ENCODE assay signal across 9 cellular contexts in genomic region chr19:12737666-12738351, GRCh38. TPM values are rescaled to one million over a fixed set of nuclear protein-coding genes. Genes with fewer than 3 reads are reported as not detected.
DNase-seq lines count a peak whose midpoint lies in the region; ATAC-seq and TF ChIP-seq lines count a peak whose summit lies in the region.
"Had no signal": no experiment of that assay in that cellular context is flagged by ENCODE, and none has a peak within 500 bp of the region (broad histone marks: within the 10 kb centered on the region; RNA-seq: fewer than 3 reads in every experiment).

No MANE protein-coding gene starts in this region.

- no peak for ATAC-seq in DND-41 (ENCODE audit: insufficient read depth, low read depth)
- ATAC-seq in HG02852 (IDR thresholded peaks at IDR 0.05; ENCODE audit: unreplicated experiment) = no peak

- H3K4me3 ChIP-seq in DND-41 (ENCODE audit: low read depth in 1 of 2, low read length in 2 of 2) (peak overlapping the region; percentile 71 to 79; a peak in 3 of 4 replicates), SK-N-SH (ENCODE audit: low read depth in 2 of 2, low read length in 1 of 2) (peak overlapping the region; percentile 83 to 84), esophagus squamous epithelium (peak overlapping the region; percentile 81 to 94 (median 86)), parathyroid adenoma (ENCODE audit: low read depth, low read length) (peak overlapping the region; percentile 96)

- DNase-seq in DND-41 (no peak), SK-N-SH (no peak), esophagus squamous epithelium (lab: John Stamatoyannopoulos, UW) (no peak), NCI-H128 (lab: John Stamatoyannopoulos, UW; ENCODE audit: unreplicated experiment) (no peak), NCI-H146 (lab: John Stamatoyannopoulos, UW) (no peak), DMS79 (lab: John Stamatoyannopoulos, UW) (no peak)

- peaks cover 20% of the 10 kb centered on the region for H3F3A ChIP-seq in SK-N-SH (replicated peaks; ENCODE audit: insufficient read depth)

- no peak for TF ChIP-seq CTCF in DND-41 (IDR thresholded peaks at IDR 0.05; ENCODE audit: borderline replicate concordance, extremely low read depth, low read length, poor library complexity, severe bottlenecking)
- no peak for TF ChIP-seq CTCF in SK-N-SH (IDR thresholded peaks at IDR 0.05)
- TF ChIP-seq CTCF in esophagus squamous epithelium (IDR thresholded peaks at IDR 0.05) = no peak
- TF ChIP-seq CTCF in parathyroid adenoma (IDR thresholded peaks at IDR 0.05) = no peak

- peaks cover 45% of the 10 kb centered on the region for H3K4me1 ChIP-seq in DND-41 (ENCODE audit: insufficient read depth, low read length)
- H3K4me1 ChIP-seq in SK-N-SH (ENCODE audit: control insufficient read depth in 1 of 2, insufficient read depth in 2 of 2, low read depth in 1 of 2, low read length in 1 of 2) = peaks cover 5 to 24% of the 10 kb centered on the region in 2 experiments; a peak in 1 of 4 replicates
- H3K4me1 ChIP-seq in esophagus squamous epithelium = peaks cover 22 to 48% (median 26%) of the 10 kb centered on the region in 3 donors
- H3K4me1 ChIP-seq in parathyroid adenoma = peaks cover 8% of the 10 kb centered on the region

- H3K9ac ChIP-seq in DND-41 (ENCODE audit: low read depth, low read length) = peak overlapping the region; percentile 69
- H3K9ac ChIP-seq in SK-N-SH = peak overlapping the region; percentile 81
- peak overlapping the region; percentile 9 for H3K9ac ChIP-seq in parathyroid adenoma

- TF ChIP-seq EP300 in SK-N-SH (IDR thresholded peaks at IDR 0.05; ENCODE audit: borderline replicate concordance in 1 of 2, low read depth in 1 of 2, low read length in 1 of 2) = no peak

- H3K9me3 ChIP-seq in DND-41 (ENCODE audit: insufficient read depth, low read length, severe bottlenecking) (no peaks in the 10 kb centered on the region), SK-N-SH (no peaks in the 10 kb centered on the region), esophagus squamous epithelium (no peaks in the 10 kb centered on the region), parathyroid adenoma (ENCODE audit: control insufficient read depth, low read length) (no peaks in the 10 kb centered on the region)

- 7% methylated on average over 19 of the region's 21 CpGs for WGBS in SK-N-SH (ENCODE audit: low lambda C conversion rate)
- 9 to 21% methylated on average over 8 to 20 of the region's 21 CpGs for WGBS in esophagus squamous epithelium, 2 donors

- H3K27me3 ChIP-seq in DND-41 (ENCODE audit: insufficient read depth, low read length, poor library complexity) (no peaks in the 10 kb centered on the region), SK-N-SH (ENCODE audit: insufficient read depth) (no peaks in the 10 kb centered on the region), esophagus squamous epithelium (no peaks in the 10 kb centered on the region), parathyroid adenoma (ENCODE audit: control insufficient read depth, insufficient read depth, low read length) (no peaks in the 10 kb centered on the region)

- H4K20me1 ChIP-seq in DND-41 (ENCODE audit: insufficient read depth, low read length) = peaks cover 15% of the 10 kb centered on the region
- H4K20me1 ChIP-seq in SK-N-SH (ENCODE audit: insufficient read depth) = peaks cover 11% of the 10 kb centered on the region

- H3K9me2 ChIP-seq in SK-N-SH = no peaks in the 10 kb centered on the region

- H3K4me2 ChIP-seq in DND-41 (ENCODE audit: insufficient read depth, low read length) (peak overlapping the region; percentile 91), SK-N-SH (peak overlapping the region; percentile 96), parathyroid adenoma (ENCODE audit: low read length) (peak overlapping the region; percentile 80)

- peak overlapping the region; percentile 93 for H3K27ac ChIP-seq in DND-41 (ENCODE audit: low read length)
- peak overlapping the region; percentile 84 to 96 for H3K27ac ChIP-seq in SK-N-SH (ENCODE audit: low read depth in 2 of 2, low read length in 1 of 2)
- peak overlapping the region; percentile 87 to 92 (median 89) for H3K27ac ChIP-seq in esophagus squamous epithelium
- peak overlapping the region; percentile 92 for H3K27ac ChIP-seq in parathyroid adenoma

- peaks cover 43% of the 10 kb centered on the region for H3K79me2 ChIP-seq in DND-41 (ENCODE audit: insufficient read depth, low read length)
- H3K79me2 ChIP-seq in SK-N-SH (ENCODE audit: insufficient read depth) = peaks cover 36% of the 10 kb centered on the region
- peaks cover 29% of the 10 kb centered on the region for H3K79me2 ChIP-seq in parathyroid adenoma

- H3K36me3 ChIP-seq in DND-41 (ENCODE audit: insufficient read depth, low read length) (peaks cover 27% of the 10 kb centered on the region), SK-N-SH (replicated peaks in 1 of 2; ENCODE audit: control insufficient read depth in 1 of 2, insufficient read depth in 2 of 2, low read length in 1 of 2) (peaks cover 6 to 11% of the 10 kb centered on the region in 2 experiments), esophagus squamous epithelium (peaks cover 0 to 46% (median 9%) of the 10 kb centered on the region in 3 donors), parathyroid adenoma (ENCODE audit: control insufficient read depth, insufficient read depth, low read length) (no peaks in the 10 kb centered on the region)

- H2AFZ ChIP-seq in DND-41 (ENCODE audit: low read depth, low read length) (peak overlapping the region; percentile 84), SK-N-SH (ENCODE audit: low read depth) (peak overlapping the region; percentile 82), parathyroid adenoma (peak overlapping the region; percentile 75)

- TF ChIP-seq RAD21 in SK-N-SH (IDR thresholded peaks at IDR 0.05; ENCODE audit: low read length) = no peak

- intact Hi-C loops in esophagus squamous epithelium (cut with DNase I) = no loop called here

- CTCF ChIA-PET in SK-N-SH (lab: Yijun Ruan, JAX) = interaction anchor here (0.9 to 23.9 kb wide), 7 partner anchors 9 to 64 kb away, joined by 3 to 273 read pairs (median 5); partner anchors contain the start of genes PRDX2 and THSD8

- POLR2A ChIA-PET in SK-N-SH (lab: Yijun Ruan, JAX) = interaction anchor here (0.6 to 1.2 kb wide), 6 partner anchors 9 to 54 kb away, joined by 3 to 5 read pairs (median 3); partner anchors contain the start of gene JUNB

- no peak for TF ChIP-seq POLR2A in esophagus squamous epithelium (IDR thresholded peaks at IDR 0.05)

TF ChIP-seq in SK-N-SH, 30 proteins besides CTCF, POLR2A, EP300 and RAD21 (continues in another document):
- TF ChIP-seq FOSL2 (IDR thresholded peaks at IDR 0.05; ENCODE audit: borderline replicate concordance, low read depth) (no peak), USF1 (IDR thresholded peaks at IDR 0.05; ENCODE audit: borderline replicate concordance, low read depth) (no peak), USF2 (IDR thresholded peaks at IDR 0.05; ENCODE audit: borderline replicate concordance, low read depth, low read length) (no peak), RCOR1 (IDR thresholded peaks at IDR 0.05; ENCODE audit: low read length) (no peak), SMC3 (IDR thresholded peaks at IDR 0.05; ENCODE audit: low read depth, low read length) (no peak), EZH2phosphoT487 (IDR thresholded peaks at IDR 0.05; ENCODE audit: borderline replicate concordance, low read depth) (no peak)

RNA-seq across cellular contexts. Expression of gene GET3, which starts 0.5 kb away (rescaled TPM):
- polyA plus RNA-seq in SK-N-SH (2012; rRNA removed) = 250 and 264 TPM in 2 replicates
- polyA plus RNA-seq in SK-N-SH (2012; cell fraction: cytosol; rRNA removed) = 152 and 185 TPM in 2 replicates
- polyA plus RNA-seq in SK-N-SH (2012; cell fraction: nucleus; rRNA removed) = 160 and 186 TPM in 2 replicates
- 10 to 100 TPM; 36.8 to 69.9 (median 51.2) TPM for total RNA-seq in esophagus squamous epithelium

RNA-seq across cellular contexts. Expression of gene TRIR, which starts 3.3 kb away (rescaled TPM):
- polyA plus RNA-seq in SK-N-SH (2012; rRNA removed) = 294 and 466 TPM in 2 replicates
- polyA plus RNA-seq in SK-N-SH (2012; cell fraction: cytosol; rRNA removed) = 332 and 379 TPM in 2 replicates
- 273 and 386 TPM in 2 replicates for polyA plus RNA-seq in SK-N-SH (2012; cell fraction: nucleus; rRNA removed)
- 100 to 1,000 TPM; 258 to 302 (median 280) TPM for total RNA-seq in esophagus squamous epithelium

RNA-seq across cellular contexts. Expression of gene BEST2, which starts 13.8 kb away (rescaled TPM):
- not detected in 2 replicates for polyA plus RNA-seq in SK-N-SH (2012; rRNA removed)
- not detected in 2 replicates for polyA plus RNA-seq in SK-N-SH (2012; cell fraction: cytosol; rRNA removed)
- 0.04 and 0.08 TPM in 2 replicates for polyA plus RNA-seq in SK-N-SH (2012; cell fraction: nucleus; rRNA removed)
- 1 to 10 TPM in 1 of 4 donors, under 1 TPM in 1, not detected in 2; 0.27 to 1.3 TPM for total RNA-seq in esophagus squamous epithelium
- total RNA-seq: T-helper 2 cell treated with Interferon-gamma antibody and Interleukin-4, amounts not matched to agents 100 ng/mL and 5 ng/mL, for 36 hours had no signal

RNA-seq across cellular contexts. Expression of gene TNPO2, which starts 14.1 kb away (rescaled TPM):
- 82.4 and 112 TPM in 2 replicates for polyA plus RNA-seq in SK-N-SH (2012; rRNA removed)
- polyA plus RNA-seq in SK-N-SH (2012; cell fraction: cytosol; rRNA removed) = 27.4 and 45.1 TPM in 2 replicates
- 370 and 507 TPM in 2 replicates for polyA plus RNA-seq in SK-N-SH (2012; cell fraction: nucleus; rRNA removed)
- total RNA-seq in esophagus squamous epithelium = 10 to 100 TPM; 25.5 to 57.8 (median 43.5) TPM

RNA-seq across cellular contexts. Expression of gene HOOK2, which starts 37.5 kb away (rescaled TPM):
- 23.9 and 33.0 TPM in 2 replicates for polyA plus RNA-seq in SK-N-SH (2012; rRNA removed)
- polyA plus RNA-seq in SK-N-SH (2012; cell fraction: cytosol; rRNA removed) = 11.7 and 19.1 TPM in 2 replicates
- polyA plus RNA-seq in SK-N-SH (2012; cell fraction: nucleus; rRNA removed) = 154 and 162 TPM in 2 replicates
- 10 to 100 TPM; 41.4 to 76.5 (median 61.6) TPM for total RNA-seq in esophagus squamous epithelium

Comparison
In these comparisons a context has a peak if more than half of its experiments do, and no peak if none do; other contexts are left out.
1. H3K9ac ChIP-seq: peak in every context shown above with its lines; median percentile 81 in SK-N-SH; 69 in DND-41; 9 in parathyroid adenoma.